22 cellular contexts compared by ENCODE assay signal in genomic region chr22:22404598-22405284, GRCh38.
A peak's percentile ranks its signal among the peaks of the same experiment; 100 is the strongest.
DNase-seq lines count a peak whose midpoint lies in the region; ATAC-seq, FAIRE-seq and TF ChIP-seq lines count a peak whose summit lies in the region.
"Had no signal": no experiment of that assay in that cellular context is flagged by ENCODE, and none has a peak within 500 bp of the region (broad histone marks: within the 10 kb centered on the region; RNA-seq: fewer than 3 reads in every experiment).

No MANE protein-coding gene starts in this region.

- no TSS peak for BruUV-seq in GM12878 (replicated peaks; lab: Mats Ljungman, UMichigan)

- no peak overlapping the region for H3K9ac ChIP-seq in GM12878 (ENCODE audit: control insufficient read depth, insufficient read depth, low read length)

- ATAC-seq in GM12878, result peak; percentile 65
- ATAC-seq in gastrocnemius medialis, result no peak

- peaks cover 29% of the 10 kb centered on the region for H3K27me3 Mint-ChIP-seq in osteocyte (ENCODE audit: unreplicated experiment)

- H3K36me3 Mint-ChIP-seq in osteocyte (ENCODE audit: unreplicated experiment), result no peaks in the 10 kb centered on the region
- H3K36me3 Mint-ChIP-seq: activated CD4-positive, alpha-beta memory T cell treated with anti-CD3 and anti-CD28 coated beads for 36 hours; activated naive CD8-positive, alpha-beta T cell treated with anti-CD3 and anti-CD28 coated beads, Interleukin-2, amount 10 ng/mL, durations not matched to agents 7 days and 5 days; CD14-positive monocyte had no signal

- no peak overlapping the region for H3K27ac Mint-ChIP-seq in osteocyte (ENCODE audit: unreplicated experiment)
- H3K27ac Mint-ChIP-seq: activated CD4-positive, alpha-beta memory T cell treated with anti-CD3 and anti-CD28 coated beads for 36 hours; activated naive CD8-positive, alpha-beta T cell treated with anti-CD3 and anti-CD28 coated beads, Interleukin-2, amount 10 ng/mL, durations not matched to agents 7 days and 5 days; GM23338 had no signal

- H3K79me2 ChIP-seq in GM12878 (ENCODE audit: control insufficient read depth, insufficient read depth, low read length), result no peaks in the 10 kb centered on the region

- in situ Hi-C loops in GM12878 (cut with MboI), result no loop called here
- in situ Hi-C loops in gastrocnemius medialis (cut with MboI; ENCODE audit: low sequenced_read_pairs in 4 of 4), result no loop called here

- H3K4me3 Mint-ChIP-seq in osteocyte (ENCODE audit: unreplicated experiment), result no peak overlapping the region
- H3K4me3 Mint-ChIP-seq: activated CD4-positive, alpha-beta memory T cell treated with anti-CD3 and anti-CD28 coated beads for 36 hours; activated naive CD8-positive, alpha-beta T cell treated with anti-CD3 and anti-CD28 coated beads, Interleukin-2, amount 10 ng/mL, durations not matched to agents 7 days and 5 days; CD14-positive monocyte; GM23338 had no signal

- RAD21 ChIA-PET in GM12878 (lab: Charles Lee; ENCODE audit: unreplicated experiment), result interaction anchor here (0.7 kb wide), 1 partner anchor 59 kb away, joined by 3 read pairs; no protein-coding TSS in a partner anchor

- no peak for TF ChIP-seq EP300 in GM12878 (IDR thresholded peaks at IDR 0.05; ENCODE audit: borderline replicate concordance in 1 of 2, control insufficient read depth in 1 of 2, low read depth in 2 of 2, low read length in 2 of 2)

- 32% methylated on average over 8 of the region's 8 CpGs for WGBS in GM12878 (ENCODE audit: insufficient coverage, insufficient replicate concordance, low lambda C conversion rate, missing lambda C conversion rate)

- H3K9me3 ChIP-seq in GM12878 (replicated peaks; ENCODE audit: control insufficient read depth, insufficient read depth, low read length) (no peaks in the 10 kb centered on the region), gastrocnemius medialis (no peaks in the 10 kb centered on the region)

- H3K4me2 ChIP-seq in GM12878 (ENCODE audit: control insufficient read depth, insufficient read depth), result no peak overlapping the region; the same call in 1 of the 2 replicates
- H3K4me2 ChIP-seq: GM23338 had no signal

- TF ChIP-seq POLR2A in GM12878 (IDR thresholded peaks at IDR 0.05; ENCODE audit: low read depth, low read length) (no peak), gastrocnemius medialis (IDR thresholded peaks at IDR 0.05) (no peak)

- H3K4me1 Mint-ChIP-seq in osteocyte (ENCODE audit: unreplicated experiment), result no peaks in the 10 kb centered on the region
- H3K4me1 Mint-ChIP-seq: activated naive CD8-positive, alpha-beta T cell treated with anti-CD3 and anti-CD28 coated beads, Interleukin-2, amount 10 ng/mL, durations not matched to agents 7 days and 5 days; GM23338 had no signal

- DNase-seq in GM06990 (ENCODE audit: extremely low read depth, insufficient read length) (peak; percentile 19), MV-4-11 (lab: John Stamatoyannopoulos, UW) (peak; percentile 32), GM12878 (ENCODE audit: low read depth, low spot score) (no peak), osteocyte (ENCODE audit: extremely low spot score, unreplicated experiment) (peak; percentile 83), pons (ENCODE audit: low spot score) (no peak), gastrocnemius medialis (no peak)
- DNase-seq in activated CD8-positive, alpha-beta memory T cell treated with anti-CD3 and anti-CD28 coated beads, Interleukin-2, amount 50 U/mL, for 4 hours, result no peak
- DNase-seq in stimulated activated CD4-positive, alpha-beta T cell treated with anti-CD3 and anti-CD28 coated beads, Interleukin-15, amount 100 ng/mL, for 24 hours, result no peak
- DNase-seq: activated CD4-positive, alpha-beta memory T cell treated with anti-CD3 and anti-CD28 coated beads for 36 hours; activated effector memory CD4-positive, alpha-beta T cell treated with Interleukin-2 at 50 U/mL for 16 hours; activated naive CD8-positive, alpha-beta T cell treated with anti-CD3 and anti-CD28 coated beads, Interleukin-2, amount 10 ng/mL, durations not matched to agents 7 days and 5 days; activated T-cell treated with anti-CD3 and anti-CD28 coated beads for 4 hours; caudate nucleus; EL; IMR-90; kidney glomerular epithelial cell; NCI-H1436; NCI-H510A treated with DMSO at 0.1 percent for 48 hours; stimulated activated CD4-positive, alpha-beta T cell treated with anti-CD3 and anti-CD28 coated beads, Interleukin-2, amount 100 ng/mL, for 24 hours had no signal

- POLR2A ChIA-PET in GM12878 (lab: Charles Lee), result no interaction called here

- H3K4me3 ChIP-seq in GM06990 (replicated peaks; ENCODE audit: low read depth, low read length), result no peak overlapping the region
- H3K4me3 ChIP-seq in GM12878, result no peak overlapping the region
- H3K4me3 ChIP-seq in gastrocnemius medialis, result no peak overlapping the region
- H3K4me3 ChIP-seq: GM23338 had no signal

- H3K27ac ChIP-seq in GM12878 (ENCODE audit: control insufficient read depth, insufficient read depth) (no peak overlapping the region), gastrocnemius medialis (no peak overlapping the region)

- intact Hi-C loops in GM12878 (cut with micrococcal nuclease; ENCODE audit: unreplicated experiment), result no loop called here
- intact Hi-C loops in gastrocnemius medialis (cut with DNase I; ENCODE audit: low total_unique reads), result no loop called here

- SMC1A ChIA-PET in GM12878 (lab: Charles Lee; ENCODE audit: uncharacterized antibody, unreplicated experiment), result interaction anchor here (1.1 kb wide), 1 partner anchor 18 kb away, joined by 4 read pairs; no protein-coding TSS in a partner anchor

- CTCF ChIA-PET in GM12878 (lab: Yijun Ruan, JAX), result interaction anchor here (3.3 kb wide), 1 partner anchor 18 kb away, joined by 10 read pairs; no protein-coding TSS in a partner anchor

- no peaks in the 10 kb centered on the region; the same call in 1 of the 2 replicates for H3K4me1 ChIP-seq in GM12878 (ENCODE audit: control insufficient read depth, insufficient read depth, low read length)
- no peaks in the 10 kb centered on the region for H3K4me1 ChIP-seq in gastrocnemius medialis

- FAIRE-seq in GM12878 (lab: Jason Lieb, UNC), result no peak
- FAIRE-seq: astrocyte had no signal

- no peaks in the 10 kb centered on the region for H3K9me3 Mint-ChIP-seq in osteocyte (ENCODE audit: unreplicated experiment)
- H3K9me3 Mint-ChIP-seq: activated CD4-positive, alpha-beta memory T cell treated with anti-CD3 and anti-CD28 coated beads for 36 hours; activated naive CD8-positive, alpha-beta T cell treated with anti-CD3 and anti-CD28 coated beads, Interleukin-2, amount 10 ng/mL, durations not matched to agents 7 days and 5 days; CD14-positive monocyte; GM23338 had no signal

- H2AFZ ChIP-seq in GM12878 (ENCODE audit: control insufficient read depth, low read depth, low read length), result no peak overlapping the region
- H2AFZ ChIP-seq: GM23338 had no signal

- TF ChIP-seq CTCF in GM06990 (IDR thresholded peaks at IDR 0.05; ENCODE audit: insufficient read depth, low read length, poor library complexity, severe bottlenecking) (no peak), GM12878 (IDR thresholded peaks at IDR 0.05 in 2 of 3, conservative IDR thresholded peaks at IDR 0.05 in 1 of 3; ENCODE audit: control insufficient read depth in 2 of 3, extremely low read depth in 1 of 3, insufficient read depth in 1 of 3, low read depth in 3 of 3, low read length in 3 of 3) (no peak), osteocyte (IDR thresholded peaks at IDR 0.05) (no peak), gastrocnemius medialis (IDR thresholded peaks at IDR 0.05 in 4 of 5, conservative IDR thresholded peaks at IDR 0.05 in 1 of 5) (no peak)

- no peak for TF ChIP-seq RAD21 in GM12878 (IDR thresholded peaks at IDR 0.05; ENCODE audit: insufficient read depth, low read depth, low read length)

- no peaks in the 10 kb centered on the region for H3K27me3 ChIP-seq in GM06990 (replicated peaks; ENCODE audit: control insufficient read depth, insufficient read depth, low read length)
- no peaks in the 10 kb centered on the region for H3K27me3 ChIP-seq in GM12878 (replicated peaks in 1 of 2; ENCODE audit: control insufficient read depth in 2 of 2, insufficient read depth in 2 of 2, low read length in 1 of 2)
- no peaks in the 10 kb centered on the region for H3K27me3 ChIP-seq in gastrocnemius medialis

- no peaks in the 10 kb centered on the region for H4K20me1 ChIP-seq in GM12878 (ENCODE audit: control insufficient read depth, insufficient read depth)

- H3K36me3 ChIP-seq in GM06990 (ENCODE audit: control insufficient read depth, insufficient read depth, low read length), result no peaks in the 10 kb centered on the region
- no peaks in the 10 kb centered on the region for H3K36me3 ChIP-seq in GM12878 (ENCODE audit: control insufficient read depth in 2 of 2, insufficient read depth in 2 of 2, low read length in 1 of 2)
- no peaks in the 10 kb centered on the region for H3K36me3 ChIP-seq in gastrocnemius medialis

TF ChIP-seq in GM12878, 131 proteins besides CTCF, POLR2A, EP300 and RAD21 (continues in another document):
- TF ChIP-seq PRDM15 (CRISPR knock-in tag; IDR thresholded peaks at IDR 0.05), result no peak
- TF ChIP-seq SPI1 (IDR thresholded peaks at IDR 0.05; ENCODE audit: borderline replicate concordance, insufficient read depth, low read depth, low read length), result peak; percentile 47; the same call in 1 of the 2 replicates
- TF ChIP-seq TCF12 (IDR thresholded peaks at IDR 0.05; ENCODE audit: low read depth, low read length), result peak; percentile 68

Comparison
In these comparisons a context has a peak if more than half of its experiments do, and no peak if none do; other contexts are left out.
1. DNase-seq: peak in GM06990 (single experiment), MV-4-11 (single experiment) and osteocyte (single experiment); none in GM12878 (single experiment), pons (single experiment), gastrocnemius medialis (0 of 2), activated CD8-positive, alpha-beta memory T cell treated with anti-CD3 and anti-CD28 coated beads, Interleukin-2, amount 50 U/mL, for 4 hours (single experiment) and stimulated activated CD4-positive, alpha-beta T cell treated with anti-CD3 and anti-CD28 coated beads, Interleukin-15, amount 100 ng/mL, for 24 hours (single experiment).